Comparison of ENCODE assay signal across 16 cellular contexts in the genomic region with DNA sequence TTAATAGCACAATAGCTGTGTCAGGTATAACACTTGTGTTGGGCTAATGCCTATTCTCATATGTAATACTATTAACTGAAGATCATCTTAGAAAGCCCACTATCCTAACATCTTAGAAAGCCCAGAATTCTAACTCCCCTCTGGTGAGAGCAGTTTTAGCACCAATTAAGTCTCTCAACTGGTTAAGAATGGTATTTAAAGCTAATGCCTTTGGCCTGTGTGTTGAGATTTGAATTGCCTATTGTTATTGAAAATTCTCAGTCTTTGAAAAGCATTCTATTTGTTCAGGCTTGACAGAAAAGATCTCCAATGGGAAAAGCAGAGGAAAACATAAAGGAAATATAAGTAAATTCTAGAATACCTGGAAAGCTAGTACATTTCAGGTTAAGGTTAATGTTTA.
DNase-seq lines count a peak whose midpoint lies in the region; ATAC-seq and TF ChIP-seq lines count a peak whose summit lies in the region.
"Had no signal": no experiment of that assay in that cellular context is flagged by ENCODE, and none has a peak within 500 bp of the region (broad histone marks: within the 10 kb centered on the region; RNA-seq: fewer than 3 reads in every experiment).

No MANE protein-coding gene starts in this region.

- in situ Hi-C loops in mammary epithelial cell (cut with MboI; ENCODE audit: low sequenced_read_pairs in 2 of 2), result no loop called here

- H3K4me1 ChIP-seq in lower lobe of right lung (peaks cover 1% of the 10 kb centered on the region), suprapubic skin (peaks cover 4% of the 10 kb centered on the region), mammary epithelial cell (ENCODE audit: insufficient read depth, low read length) (no peaks in the 10 kb centered on the region)
- H3K4me1 ChIP-seq: pancreas had no signal

- H3K9me3 ChIP-seq in lower lobe of right lung (no peaks in the 10 kb centered on the region), suprapubic skin (no peaks in the 10 kb centered on the region), mammary epithelial cell (replicated peaks; ENCODE audit: insufficient read depth, low read length) (no peaks in the 10 kb centered on the region)
- H3K9me3 ChIP-seq: pancreas had no signal

- peak; percentile 95 for ATAC-seq in WTC11
- no peak for ATAC-seq in lower lobe of right lung
- ATAC-seq in HG03457 (IDR thresholded peaks at IDR 0.05; ENCODE audit: unreplicated experiment), result no peak
- ATAC-seq in GM19455 (IDR thresholded peaks at IDR 0.05; ENCODE audit: unreplicated experiment), result no peak
- ATAC-seq: stimulated activated naive CD8-positive, alpha-beta T cell treated with anti-CD3 and anti-CD28 coated beads, Interleukin-15, amount 100 ng/mL, for 72 hours had no signal

- BruUV-seq in mammary epithelial cell (replicated peaks; lab: Mats Ljungman, UMichigan), result no TSS peak

- H3K27me3 Mint-ChIP-seq in HFFc6 (ENCODE audit: insufficient read depth), result no peaks in the 10 kb centered on the region
- H3K27me3 Mint-ChIP-seq in WTC11 (ENCODE audit: low read depth), result peaks cover 72% of the 10 kb centered on the region
- H3K27me3 Mint-ChIP-seq: activated T-cell treated with anti-CD3 and anti-CD28 coated beads, Interleukin-2, amount 50 U/mL, for 24 hours; stimulated activated naive CD8-positive, alpha-beta T cell treated with anti-CD3 and anti-CD28 coated beads, Interleukin-15, amount 100 ng/mL, for 72 hours had no signal

- H3K27ac Mint-ChIP-seq in HFFc6, result peak overlapping the region; percentile 40; the same call in 1 of the 2 replicates
- no peak overlapping the region for H3K27ac Mint-ChIP-seq in WTC11
- H3K27ac Mint-ChIP-seq: activated T-cell treated with anti-CD3 and anti-CD28 coated beads, Interleukin-2, amount 50 U/mL, for 24 hours; endodermal cell; stimulated activated naive CD8-positive, alpha-beta T cell treated with anti-CD3 and anti-CD28 coated beads, Interleukin-15, amount 100 ng/mL, for 72 hours had no signal

- H3K4me3 Mint-ChIP-seq in HFFc6, result no peak overlapping the region
- no peak overlapping the region for H3K4me3 Mint-ChIP-seq in WTC11
- H3K4me3 Mint-ChIP-seq: activated T-cell treated with anti-CD3 and anti-CD28 coated beads, Interleukin-2, amount 50 U/mL, for 24 hours; endodermal cell; stimulated activated naive CD8-positive, alpha-beta T cell treated with anti-CD3 and anti-CD28 coated beads, Interleukin-15, amount 100 ng/mL, for 72 hours had no signal

- no peak for TF ChIP-seq EP300 in suprapubic skin (IDR thresholded peaks at IDR 0.05)

- H2AFZ ChIP-seq in mammary epithelial cell (ENCODE audit: low read depth, low read length), result no peak overlapping the region

- H3K79me2 ChIP-seq in mammary epithelial cell (ENCODE audit: insufficient read depth, low read length), result no peaks in the 10 kb centered on the region

- CTCF ChIA-PET in WTC11 (lab: Charles Lee), result interaction anchor here (0.8 to 1.2 kb wide), 2 partner anchors 31 to 967 kb away, joined by 3 to 4 read pairs; no protein-coding TSS in a partner anchor
- CTCF ChIA-PET in mammary epithelial cell (lab: Charles Lee; ENCODE audit: low non-redundant PET), result no interaction called here

- no peaks in the 10 kb centered on the region for H4K20me1 ChIP-seq in mammary epithelial cell (ENCODE audit: insufficient read depth, low read length)

- DNase-seq in HFFc6 (no peak), WTC11 (ENCODE audit: low spot score) (no peak), lower lobe of right lung (no peak), suprapubic skin (ENCODE audit: low spot score in 2 of 2) (no peak), NCI-H446 treated with DMSO at 0.1 percent for 48 hours (lab: John Stamatoyannopoulos, UW) (no peak), mammary epithelial cell (no peak)
- DNase-seq: activated T-cell treated with anti-CD3 and anti-CD28 coated beads, Interleukin-2, amount 50 U/mL, for 24 hours; endodermal cell; midbrain; NCI-H1436 treated with DMSO at 0.1 percent for 48 hours; NCI-H510A; OCI-M1; pancreas; stimulated activated naive CD8-positive, alpha-beta T cell treated with anti-CD3 and anti-CD28 coated beads, Interleukin-15, amount 100 ng/mL, for 72 hours had no signal

- H3K4me2 ChIP-seq in mammary epithelial cell (ENCODE audit: insufficient read depth, low read depth, low read length), result no peak overlapping the region

- no peak overlapping the region for H3K9ac ChIP-seq in mammary epithelial cell (ENCODE audit: insufficient read depth, low read length)

- H3K4me3 ChIP-seq in lower lobe of right lung, result no peak overlapping the region
- H3K4me3 ChIP-seq in suprapubic skin, result no peak overlapping the region
- no peak overlapping the region for H3K4me3 ChIP-seq in mammary epithelial cell (replicated peaks in 1 of 3; ENCODE audit: insufficient read depth in 1 of 3, low read depth in 2 of 3, low read length in 3 of 3)
- H3K4me3 ChIP-seq: pancreas had no signal

- H3K27ac ChIP-seq in lower lobe of right lung (peak overlapping the region; percentile 66), suprapubic skin (peak overlapping the region; percentile 63), mammary epithelial cell (ENCODE audit: insufficient read depth, low read depth, low read length) (no peak overlapping the region)

- no peaks in the 10 kb centered on the region for H3K36me3 ChIP-seq in lower lobe of right lung
- H3K36me3 ChIP-seq in suprapubic skin, result no peaks in the 10 kb centered on the region
- H3K36me3 ChIP-seq in mammary epithelial cell (ENCODE audit: insufficient read depth, low read length), result no peaks in the 10 kb centered on the region
- H3K36me3 ChIP-seq: pancreas had no signal

- TF ChIP-seq POLR2A in suprapubic skin (IDR thresholded peaks at IDR 0.05), result no peak

- H3K4me1 Mint-ChIP-seq in HFFc6 (ENCODE audit: low read depth) (peaks cover 29% of the 10 kb centered on the region), WTC11 (peaks cover 23% of the 10 kb centered on the region)

- H3K27me3 ChIP-seq in lower lobe of right lung (ENCODE audit: low read depth) (no peaks in the 10 kb centered on the region), suprapubic skin (no peaks in the 10 kb centered on the region), mammary epithelial cell (ENCODE audit: insufficient read depth, low read length) (no peaks in the 10 kb centered on the region)
- H3K27me3 ChIP-seq: pancreas had no signal

- POLR2A ChIA-PET in WTC11 (lab: Charles Lee), result interaction anchor here (0.5 kb wide), 2 partner anchors 426 to 843 kb away, joined by 5 to 6 read pairs; no protein-coding TSS in a partner anchor

- dilution Hi-C loops in mammary epithelial cell (cut with HindIII; ENCODE audit: low sequenced_read_pairs), result no loop called here

- no peak for TF ChIP-seq CTCF in HFFc6 (IDR thresholded peaks at IDR 0.05)
- TF ChIP-seq CTCF in WTC11 (IDR thresholded peaks at IDR 0.05), result no peak
- no peak for TF ChIP-seq CTCF in lower lobe of right lung (IDR thresholded peaks at IDR 0.05)
- TF ChIP-seq CTCF in suprapubic skin (IDR thresholded peaks at IDR 0.05), result no peak
- no peak for TF ChIP-seq CTCF in mammary epithelial cell (conservative IDR thresholded peaks at IDR 0.05 in 1 of 2, IDR thresholded peaks at IDR 0.05 in 1 of 2; ENCODE audit: extremely low read depth in 1 of 2, insufficient read depth in 1 of 2, low read depth in 1 of 2, low read length in 2 of 2)

- H3K9me3 Mint-ChIP-seq in HFFc6, result no peaks in the 10 kb centered on the region
- H3K9me3 Mint-ChIP-seq in WTC11, result no peaks in the 10 kb centered on the region
- H3K9me3 Mint-ChIP-seq: activated T-cell treated with anti-CD3 and anti-CD28 coated beads, Interleukin-2, amount 50 U/mL, for 24 hours; endodermal cell; stimulated activated naive CD8-positive, alpha-beta T cell treated with anti-CD3 and anti-CD28 coated beads, Interleukin-15, amount 100 ng/mL, for 72 hours had no signal

- H3K36me3 Mint-ChIP-seq in HFFc6 (ENCODE audit: low read depth) (no peaks in the 10 kb centered on the region), WTC11 (no peaks in the 10 kb centered on the region)

- intact Hi-C loops in lower lobe of right lung (cut with DNase I) (no loop called here), mammary epithelial cell (cut with micrococcal nuclease) (no loop called here)

TF ChIP-seq in WTC11, 78 proteins besides CTCF, POLR2A, EP300 and RAD21 (continues in another document):
- TF ChIP-seq, protein P1, sequence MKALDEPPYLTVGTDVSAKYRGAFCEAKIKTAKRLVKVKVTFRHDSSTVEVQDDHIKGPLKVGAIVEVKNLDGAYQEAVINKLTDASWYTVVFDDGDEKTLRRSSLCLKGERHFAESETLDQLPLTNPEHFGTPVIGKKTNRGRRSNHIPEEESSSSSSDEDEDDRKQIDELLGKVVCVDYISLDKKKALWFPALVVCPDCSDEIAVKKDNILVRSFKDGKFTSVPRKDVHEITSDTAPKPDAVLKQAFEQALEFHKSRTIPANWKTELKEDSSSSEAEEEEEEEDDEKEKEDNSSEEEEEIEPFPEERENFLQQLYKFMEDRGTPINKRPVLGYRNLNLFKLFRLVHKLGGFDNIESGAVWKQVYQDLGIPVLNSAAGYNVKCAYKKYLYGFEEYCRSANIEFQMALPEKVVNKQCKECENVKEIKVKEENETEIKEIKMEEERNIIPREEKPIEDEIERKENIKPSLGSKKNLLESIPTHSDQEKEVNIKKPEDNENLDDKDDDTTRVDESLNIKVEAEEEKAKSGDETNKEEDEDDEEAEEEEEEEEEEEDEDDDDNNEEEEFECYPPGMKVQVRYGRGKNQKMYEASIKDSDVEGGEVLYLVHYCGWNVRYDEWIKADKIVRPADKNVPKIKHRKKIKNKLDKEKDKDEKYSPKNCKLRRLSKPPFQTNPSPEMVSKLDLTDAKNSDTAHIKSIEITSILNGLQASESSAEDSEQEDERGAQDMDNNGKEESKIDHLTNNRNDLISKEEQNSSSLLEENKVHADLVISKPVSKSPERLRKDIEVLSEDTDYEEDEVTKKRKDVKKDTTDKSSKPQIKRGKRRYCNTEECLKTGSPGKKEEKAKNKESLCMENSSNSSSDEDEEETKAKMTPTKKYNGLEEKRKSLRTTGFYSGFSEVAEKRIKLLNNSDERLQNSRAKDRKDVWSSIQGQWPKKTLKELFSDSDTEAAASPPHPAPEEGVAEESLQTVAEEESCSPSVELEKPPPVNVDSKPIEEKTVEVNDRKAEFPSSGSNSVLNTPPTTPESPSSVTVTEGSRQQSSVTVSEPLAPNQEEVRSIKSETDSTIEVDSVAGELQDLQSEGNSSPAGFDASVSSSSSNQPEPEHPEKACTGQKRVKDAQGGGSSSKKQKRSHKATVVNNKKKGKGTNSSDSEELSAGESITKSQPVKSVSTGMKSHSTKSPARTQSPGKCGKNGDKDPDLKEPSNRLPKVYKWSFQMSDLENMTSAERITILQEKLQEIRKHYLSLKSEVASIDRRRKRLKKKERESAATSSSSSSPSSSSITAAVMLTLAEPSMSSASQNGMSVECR (CRISPR knock-in tag; IDR thresholded peaks at IDR 0.05; ENCODE audit: borderline replicate concordance), result no peak
- no peak for TF ChIP-seq GABPB1 (CRISPR knock-in tag; IDR thresholded peaks at IDR 0.05)
- TF ChIP-seq, protein P2, sequence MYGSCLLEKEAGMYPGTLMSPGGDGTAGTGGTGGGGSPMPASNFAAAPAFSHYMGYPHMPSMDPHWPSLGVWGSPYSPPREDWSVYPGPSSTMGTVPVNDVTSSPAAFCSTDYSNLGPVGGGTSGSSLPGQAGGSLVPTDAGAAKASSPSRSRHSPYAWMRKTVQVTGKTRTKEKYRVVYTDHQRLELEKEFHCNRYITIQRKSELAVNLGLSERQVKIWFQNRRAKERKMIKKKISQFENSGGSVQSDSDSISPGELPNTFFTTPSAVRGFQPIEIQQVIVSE (CRISPR knock-in tag; IDR thresholded peaks at IDR 0.05; ENCODE audit: borderline replicate concordance), result no peak
